Comparison of ENCODE assay signal across 18 cellular contexts in the genomic region with DNA sequence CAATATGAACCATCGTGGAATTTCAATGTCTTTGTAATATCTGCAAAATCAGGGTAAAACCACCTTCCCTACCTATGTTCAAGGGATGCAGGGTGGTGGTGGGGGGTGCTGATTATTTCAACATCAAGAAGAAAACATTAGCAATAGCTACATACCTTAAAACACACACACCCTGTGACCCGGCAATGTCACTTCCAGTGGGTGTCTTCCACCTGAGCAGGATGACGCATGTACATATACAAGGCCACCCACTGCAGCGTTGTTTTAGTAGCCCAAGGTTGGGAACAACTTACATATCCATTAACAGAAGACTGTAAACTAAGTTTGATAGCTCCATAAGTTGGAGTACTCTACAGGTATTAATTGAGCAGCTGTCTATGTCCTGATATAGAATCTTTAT.
A peak's percentile ranks its signal among the peaks of the same experiment; 100 is the strongest.
DNase-seq lines count a peak whose midpoint lies in the region; ATAC-seq, FAIRE-seq and TF ChIP-seq lines count a peak whose summit lies in the region.
"Had no signal": no experiment of that assay in that cellular context is flagged by ENCODE, and none has a peak within 500 bp of the region (broad histone marks: within the 10 kb centered on the region; RNA-seq: fewer than 3 reads in every experiment).

No MANE protein-coding gene starts in this region.

- H4K20me1 ChIP-seq in H1 (replicated peaks in 1 of 2; ENCODE audit: control insufficient read depth in 1 of 2, insufficient read depth in 2 of 2, low read length in 2 of 2), result no peaks in the 10 kb centered on the region
- H4K20me1 ChIP-seq: BLaER1 had no signal

- H3K4me1 Mint-ChIP-seq in MCF 10A (ENCODE audit: insufficient read depth, unreplicated experiment) (peaks cover 22% of the 10 kb centered on the region), WTC11 (peaks cover 27% of the 10 kb centered on the region)

- no peak overlapping the region for H2AFZ ChIP-seq in H1 (ENCODE audit: low read length)

- H2AK5ac ChIP-seq in H1 (ENCODE audit: low read depth, low read length), result no peak overlapping the region

- H3K4ac ChIP-seq in H1 (replicated peaks; ENCODE audit: insufficient read length, low read depth, low read length), result no peak overlapping the region

- H3K18ac ChIP-seq in H1 (ENCODE audit: extremely low read depth, low read length), result no peak overlapping the region

- TF ChIP-seq CTCF in MCF 10A (IDR thresholded peaks at IDR 0.05; ENCODE audit: unreplicated experiment) (no peak), breast epithelium (IDR thresholded peaks at IDR 0.05) (no peak), H1 (IDR thresholded peaks at IDR 0.05; ENCODE audit: control extremely low read depth in 1 of 3, insufficient read depth in 1 of 3, low read depth in 1 of 3, low read length in 3 of 3) (no peak), lung (IDR thresholded peaks at IDR 0.05; ENCODE audit: control extremely low read depth, extremely low read depth) (no peak), WTC11 (IDR thresholded peaks at IDR 0.05) (no peak), stomach (IDR thresholded peaks at IDR 0.05) (no peak), uterus (IDR thresholded peaks at IDR 0.05) (no peak)

- H3K27me3 ChIP-seq in breast epithelium, result no peaks in the 10 kb centered on the region
- peaks cover 0 to 40% (median 25%) of the 10 kb centered on the region in 4 experiments; a peak in 6 of 7 replicates for H3K27me3 ChIP-seq in H1 (replicated peaks in 1 of 4; ENCODE audit: control insufficient read depth in 3 of 4, extremely low read depth in 1 of 4, insufficient read depth in 3 of 4, low read length in 3 of 4)
- peaks cover 3% of the 10 kb centered on the region for H3K27me3 ChIP-seq in lung (ENCODE audit: control insufficient read depth, insufficient read depth)
- no peaks in the 10 kb centered on the region for H3K27me3 ChIP-seq in stomach
- H3K27me3 ChIP-seq in uterus, result peaks cover 0 to 3% of the 10 kb centered on the region in 2 donors
- H3K27me3 ChIP-seq: BLaER1 had no signal

- no peak overlapping the region for H2BK15ac ChIP-seq in H1 (ENCODE audit: low read length)

- no peak overlapping the region for H2BK5ac ChIP-seq in H1 (ENCODE audit: low read depth, low read length)

- no peak overlapping the region for H2BK120ac ChIP-seq in H1 (replicated peaks; ENCODE audit: low read depth, low read length)

- H3K79me1 ChIP-seq in H1 (ENCODE audit: low read depth, low read length), result no peaks in the 10 kb centered on the region

- BruUV-seq in MCF 10A (replicated peaks; lab: Mats Ljungman, UMichigan), result no TSS peak

- H2BK20ac ChIP-seq in H1 (ENCODE audit: low read length), result no peak overlapping the region

- no peaks in the 10 kb centered on the region for H3K79me2 ChIP-seq in H1 (ENCODE audit: control insufficient read depth in 1 of 2, insufficient read depth in 2 of 2, low read length in 2 of 2)

- no peak overlapping the region for H3K4me3 ChIP-seq in breast epithelium
- H3K4me3 ChIP-seq in H1 (ENCODE audit: extremely low read depth in 1 of 4, insufficient read depth in 2 of 4, low read depth in 3 of 4, low read length in 4 of 4), result no peak overlapping the region
- H3K4me3 ChIP-seq in lung, result no peak overlapping the region
- no peak overlapping the region for H3K4me3 ChIP-seq in stomach
- H3K4me3 ChIP-seq in uterus, result no peak overlapping the region
- H3K4me3 ChIP-seq: BLaER1 had no signal

- no peak overlapping the region for H3K4me2 ChIP-seq in H1 (ENCODE audit: insufficient read depth in 1 of 2, low read depth in 2 of 2, low read length in 2 of 2)
- H3K4me2 ChIP-seq: BLaER1 had no signal

- no peak overlapping the region for H3K14ac ChIP-seq in H1 (ENCODE audit: insufficient read length)

- 94% methylated on average over 4 of the region's 4 CpGs; no CpG with 5 or more reads in 1 of the 2 experiments for WGBS in H1 (ENCODE audit: extremely low coverage in 1 of 2, insufficient coverage in 1 of 2, insufficient read length in 1 of 2, insufficient replicate concordance in 2 of 2, low coverage in 1 of 2, low lambda C conversion rate in 2 of 2, missing lambda C conversion rate in 1 of 2), 2 experiments
- whole genome bisulfite sequencing in lung, 2 donors, result 95 to 97% methylated on average over 4 of the region's 4 CpGs
- 88 to 96% (median 89%) methylated on average over 4 of the region's 4 CpGs for WGBS in stomach, 5 donors

- H3K4me3 Mint-ChIP-seq in MCF 10A (ENCODE audit: unreplicated experiment) (no peak overlapping the region), WTC11 (no peak overlapping the region)
- H3K4me3 Mint-ChIP-seq: CD4-positive, alpha-beta memory T cell; H9 had no signal

- no peak overlapping the region for H3K56ac ChIP-seq in H1 (replicated peaks; ENCODE audit: insufficient read length, low read depth, low read length)

- intact Hi-C loops in MCF 10A (cut with micrococcal nuclease) (no loop called here), breast epithelium (cut with DNase I; ENCODE audit: low total_unique reads) (no loop called here), stomach (cut with DNase I; ENCODE audit: low total_unique reads) (loop anchor here (10.0 kb wide), 1 partner anchor 55 kb away; no protein-coding TSS in a partner anchor), uterus (cut with DNase I; ENCODE audit: low total_unique reads) (no loop called here)

- H3K27me3 Mint-ChIP-seq in MCF 10A (ENCODE audit: insufficient read depth, unreplicated experiment), result no peaks in the 10 kb centered on the region
- peaks cover 100% of the 10 kb centered on the region for H3K27me3 Mint-ChIP-seq in WTC11 (ENCODE audit: low read depth)
- H3K27me3 Mint-ChIP-seq: CD4-positive, alpha-beta memory T cell had no signal

- no peak overlapping the region for H3K23ac ChIP-seq in H1 (ENCODE audit: insufficient read length)

- no peaks in the 10 kb centered on the region for H3K9me3 Mint-ChIP-seq in MCF 10A (ENCODE audit: unreplicated experiment)
- H3K9me3 Mint-ChIP-seq in WTC11, result peaks cover 5% of the 10 kb centered on the region
- H3K9me3 Mint-ChIP-seq: H9 had no signal

- H4K8ac ChIP-seq in H1 (ENCODE audit: extremely low read depth, insufficient read depth, low read length), result no peak overlapping the region

- no peak overlapping the region for H4K5ac ChIP-seq in H1 (ENCODE audit: insufficient read length, low read depth, low read length)

- DNase-seq in MCF 10A (ENCODE audit: unreplicated experiment) (peak; percentile 34), breast epithelium (ENCODE audit: low spot score in 2 of 2) (no peak), H1 (ENCODE audit: low read depth in 1 of 2, low spot score in 2 of 2) (no peak), lung (ENCODE audit: low spot score) (peak; percentile 19), WTC11 (ENCODE audit: low spot score) (no peak), stomach (no peak), uterus (no peak)
- DNase-seq: 8988T; CD4-positive, alpha-beta memory T cell; DMS153; DMS79 treated with DMSO at 0.1 percent for 48 hours; GF-D8; GOT3; H9; IMR-90 had no signal

- no peaks in the 10 kb centered on the region for H3K36me3 ChIP-seq in breast epithelium
- H3K36me3 ChIP-seq in H1 (ENCODE audit: control insufficient read depth in 2 of 4, insufficient read depth in 4 of 4, low read length in 3 of 4), result no peaks in the 10 kb centered on the region
- no peaks in the 10 kb centered on the region for H3K36me3 ChIP-seq in lung (ENCODE audit: control insufficient read depth in 2 of 2, insufficient read depth in 2 of 2, low read length in 2 of 2)
- no peaks in the 10 kb centered on the region for H3K36me3 ChIP-seq in stomach
- H3K36me3 ChIP-seq in uterus, result no peaks in the 10 kb centered on the region
- H3K36me3 ChIP-seq: BLaER1 had no signal

- ATAC-seq in lung (ENCODE audit: insufficient read depth, low FRiP score) (no peak), WTC11 (no peak)

- H3K27ac ChIP-seq in breast epithelium (no peak overlapping the region), H1 (ENCODE audit: low read depth, low read length) (no peak overlapping the region), lung (ENCODE audit: low read depth in 1 of 2, low read length in 1 of 2) (no peak overlapping the region), stomach (no peak overlapping the region), uterus (no peak overlapping the region)
- H3K27ac ChIP-seq: BLaER1 had no signal

- no peak for TF ChIP-seq EP300 in H1 (IDR thresholded peaks at IDR 0.05; ENCODE audit: borderline replicate concordance in 1 of 2, low read depth in 2 of 2, low read length in 2 of 2)
- TF ChIP-seq EP300 in stomach (IDR thresholded peaks at IDR 0.05), result no peak

- POLR2A ChIA-PET in MCF 10A (lab: Yijun Ruan, JAX) (interaction anchor here (0.9 to 2.6 kb wide), 8 partner anchors 10 to 211 kb away, joined by 3 to 14 read pairs (median 6); no protein-coding TSS in a partner anchor), H1 (lab: Charles Lee; ENCODE audit: partially characterized antibody) (no interaction called here), WTC11 (lab: Charles Lee) (no interaction called here)

- no peak overlapping the region for H3K9ac ChIP-seq in H1 (replicated peaks in 1 of 4; ENCODE audit: extremely low read depth in 1 of 4, low read depth in 3 of 4, low read length in 3 of 4)
- H3K9ac ChIP-seq: BLaER1 had no signal

- TF ChIP-seq POLR2A in breast epithelium (IDR thresholded peaks at IDR 0.05) (no peak), H1 (IDR thresholded peaks at IDR 0.05; ENCODE audit: control extremely low read depth in 1 of 2, low read depth in 2 of 2, low read length in 2 of 2) (no peak), stomach (IDR thresholded peaks at IDR 0.05) (no peak), uterus (IDR thresholded peaks at IDR 0.05) (no peak)

- no peak for TF ChIP-seq RAD21 in H1 (IDR thresholded peaks at IDR 0.05 in 1 of 2, conservative IDR thresholded peaks at IDR 0.05 in 1 of 2; ENCODE audit: low read depth in 2 of 2, low read length in 2 of 2)

- H4K91ac ChIP-seq in H1 (replicated peaks; ENCODE audit: insufficient read length, low read length), result no peak overlapping the region

- CTCF ChIA-PET in MCF 10A (lab: Yijun Ruan, JAX) (interaction anchor here (0.8 to 2.9 kb wide), 6 partner anchors 14 to 488 kb away, joined by 3 to 15 read pairs (median 7); no protein-coding TSS in a partner anchor), H1 (lab: Charles Lee; ENCODE audit: partially characterized antibody) (no interaction called here), WTC11 (lab: Charles Lee) (interaction anchor here (2.1 kb wide), 1 partner anchor 57 kb away, joined by 6 read pairs; no protein-coding TSS in a partner anchor)

- no peaks in the 10 kb centered on the region for H3K36me3 Mint-ChIP-seq in MCF 10A (ENCODE audit: insufficient read depth, unreplicated experiment)
- H3K36me3 Mint-ChIP-seq in WTC11, result peaks cover 4% of the 10 kb centered on the region; the same call in 1 of the 2 replicates
- H3K36me3 Mint-ChIP-seq: CD4-positive, alpha-beta memory T cell had no signal

- no peaks in the 10 kb centered on the region for H3K23me2 ChIP-seq in H1 (ENCODE audit: low read depth, low read length)

- H3K9me3 ChIP-seq in breast epithelium (no peaks in the 10 kb centered on the region), H1 (ENCODE audit: insufficient read depth in 2 of 2, low read depth in 1 of 2, low read length in 1 of 2) (no peaks in the 10 kb centered on the region), lung (ENCODE audit: control insufficient read depth in 2 of 2, insufficient read depth in 1 of 2, low read length in 1 of 2) (peaks cover 0 to 2% of the 10 kb centered on the region in 2 donors), stomach (peaks cover 0 to 14% (median 0%) of the 10 kb centered on the region in 4 donors), uterus (no peaks in the 10 kb centered on the region)

- H3K27ac Mint-ChIP-seq in MCF 10A (ENCODE audit: low read depth, unreplicated experiment), result peak overlapping the region; percentile 37
- no peak overlapping the region for H3K27ac Mint-ChIP-seq in WTC11
- H3K27ac Mint-ChIP-seq: CD14-positive monocyte; CD4-positive, alpha-beta memory T cell; H9 had no signal

- peak overlapping the region; percentile 29; the same call in 1 of the 2 replicates for H2BK12ac ChIP-seq in H1 (ENCODE audit: low read depth, low read length)

- H3K4me1 ChIP-seq in breast epithelium, result no peaks in the 10 kb centered on the region
- H3K4me1 ChIP-seq in H1 (replicated peaks in 1 of 4; ENCODE audit: control insufficient read depth in 3 of 4, insufficient read depth in 4 of 4, low read length in 3 of 4), result peaks cover 3 to 15% (median 11%) of the 10 kb centered on the region in 4 experiments; a peak in 6 of 7 replicates
- no peaks in the 10 kb centered on the region for H3K4me1 ChIP-seq in lung (ENCODE audit: control insufficient read depth in 2 of 2, insufficient read depth in 2 of 2, low read length in 2 of 2)
- H3K4me1 ChIP-seq in stomach, result no peaks in the 10 kb centered on the region
- no peaks in the 10 kb centered on the region for H3K4me1 ChIP-seq in uterus
- H3K4me1 ChIP-seq: BLaER1 had no signal

- no peak for FAIRE-seq in H1 (lab: Jason Lieb, UNC)
- FAIRE-seq: HTR-8/SVneo had no signal

Comparison
In these comparisons a context has a peak if more than half of its experiments do, and no peak if none do; other contexts are left out.
1. DNase-seq: peak in MCF 10A (single experiment) and lung (single experiment); none in breast epithelium (0 of 2), H1 (0 of 2), WTC11 (single experiment), stomach (single experiment) and uterus (0 of 2).